In the genomic region with DNA sequence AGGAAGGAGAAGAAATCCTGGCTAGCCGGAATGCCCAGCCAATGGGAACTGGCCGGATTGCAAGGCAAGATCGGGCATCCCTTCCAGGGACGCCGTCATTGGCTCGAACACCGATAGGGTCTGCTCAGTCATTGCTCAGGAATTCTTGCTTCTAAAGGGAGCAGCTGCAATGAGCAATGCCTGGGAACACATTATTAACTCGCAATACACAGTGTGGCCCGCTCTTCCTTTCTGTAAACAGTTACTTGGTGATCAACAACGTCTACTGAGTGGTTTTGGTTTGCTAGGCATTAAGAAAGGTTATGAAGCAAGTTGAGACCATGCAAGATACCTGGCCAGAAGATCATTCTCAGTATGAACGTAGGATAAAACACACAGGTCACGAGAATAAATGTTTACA, we compare ENCODE assay signal across 8 cellular contexts.
DNase-seq lines count a peak whose midpoint lies in the region; ATAC-seq, FAIRE-seq and TF ChIP-seq lines count a peak whose summit lies in the region.

No MANE protein-coding gene starts in this region.

- WGBS in A549 (ENCODE audit: missing lambda C conversion rate): 24% methylated on average over 12 of the region's 12 CpGs

- TF ChIP-seq RAD21 in A549 (conservative IDR thresholded peaks at IDR 0.05 in 1 of 2, IDR thresholded peaks at IDR 0.05 in 1 of 2) (no peak), HCT116 (IDR thresholded peaks at IDR 0.05; ENCODE audit: low read depth) (no peak)

- H3K4me2 ChIP-seq in A549 (peak overlapping the region; percentile 58), HCT116 (ENCODE audit: low read length) (peak overlapping the region; percentile 62)

- TF ChIP-seq EP300 in A549 (IDR thresholded peaks at IDR 0.05): no peak

- H3K4me3 ChIP-seq in A549 (no peak overlapping the region), HCT116 (replicated peaks in 1 of 2; ENCODE audit: low read depth in 1 of 2, low read length in 2 of 2) (peak overlapping the region; percentile 9 to 10; a peak in 2 of 4 replicates), upper lobe of right lung (no peak overlapping the region)

- no peaks in the 10 kb centered on the region for H3K9me2 ChIP-seq in HCT116 (ENCODE audit: insufficient read depth)

- POLR2A ChIA-PET in A549 (lab: Yijun Ruan, JAX) (interaction anchor here (1.9 kb wide), 1 partner anchor 165 kb away, joined by 12 read pairs; a partner anchor contains a TSS), HCT116 (lab: Charles Lee) (no interaction called here)
- POLR2A ChIA-PET in activated CD4-positive, alpha-beta memory T cell treated with anti-CD3 and anti-CD28 coated beads for 36 hours (lab: Charles Lee): interaction anchor here (0.7 to 1.5 kb wide), 3 partner anchors 9 to 165 kb away, joined by 3 to 7 read pairs (median 4); a partner anchor contains a TSS

- H3K9me3 ChIP-seq in A549 (no peaks in the 10 kb centered on the region), HCT116 (ENCODE audit: control insufficient read depth in 1 of 2, insufficient read depth in 1 of 2, low read depth in 1 of 2, low read length in 2 of 2) (no peaks in the 10 kb centered on the region), upper lobe of right lung (no peaks in the 10 kb centered on the region)

- no peaks in the 10 kb centered on the region for H3K79me2 ChIP-seq in HCT116 (ENCODE audit: insufficient read depth, low read length)

- H3K27ac ChIP-seq in A549: peak overlapping the region; percentile 47 to 75; a peak in 5 of 6 replicates
- no peak overlapping the region for H3K27ac ChIP-seq in HCT116 (ENCODE audit: low read depth, low read length)
- H3K27ac ChIP-seq in upper lobe of right lung: peak overlapping the region; percentile 66

- H3K4me3 Mint-ChIP-seq in activated CD4-positive, alpha-beta memory T cell treated with anti-CD3 and anti-CD28 coated beads for 36 hours: no peak overlapping the region

- H3K27me3 ChIP-seq in HCT116 (ENCODE audit: insufficient read depth, low read length) (no peaks in the 10 kb centered on the region), upper lobe of right lung (no peaks in the 10 kb centered on the region)

- no peaks in the 10 kb centered on the region for H3K9me3 Mint-ChIP-seq in activated CD4-positive, alpha-beta memory T cell treated with anti-CD3 and anti-CD28 coated beads for 36 hours

- peaks cover 34% of the 10 kb centered on the region for H3K4me1 ChIP-seq in A549
- peaks cover 6 to 18% of the 10 kb centered on the region in 2 experiments; a peak in 3 of 4 replicates for H3K4me1 ChIP-seq in HCT116 (ENCODE audit: control insufficient read depth in 1 of 2, insufficient read depth in 2 of 2, low read length in 2 of 2)
- peaks cover 21% of the 10 kb centered on the region for H3K4me1 ChIP-seq in upper lobe of right lung

- RAD21 ChIA-PET in HCT116 (lab: Charles Lee; ENCODE audit: low non-redundant PET in 1 of 2, low total read pairs in 2 of 2, uncharacterized antibody in 2 of 2, unreplicated experiment in 2 of 2): no interaction called here

- H3K27me3 Mint-ChIP-seq in activated CD4-positive, alpha-beta memory T cell treated with anti-CD3 and anti-CD28 coated beads for 36 hours: no peaks in the 10 kb centered on the region

- FAIRE-seq in A549 (lab: Jason Lieb, UNC): no peak

- H3K27ac Mint-ChIP-seq in activated CD4-positive, alpha-beta memory T cell treated with anti-CD3 and anti-CD28 coated beads for 36 hours: peak overlapping the region; percentile 84

- no peak overlapping the region for H3K9ac ChIP-seq in HCT116 (ENCODE audit: low read length)

- no peaks in the 10 kb centered on the region for H4K20me1 ChIP-seq in HCT116 (ENCODE audit: insufficient read depth)

- DNase-seq in A549 (ENCODE audit: low read depth in 1 of 2, low spot score in 1 of 2) (peak; percentile 51 to 76), HCT116 (ENCODE audit: low read depth, low spot score) (peak; percentile 68), hepatic stellate cell (ENCODE audit: low spot score) (peak; percentile 85), upper lobe of right lung (peak; percentile 77), NCI-H524 (lab: John Stamatoyannopoulos, UW) (no peak), AML-193 (lab: John Stamatoyannopoulos, UW) (no peak)
- no peak for DNase-seq in activated CD4-positive, alpha-beta memory T cell treated with anti-CD3 and anti-CD28 coated beads for 36 hours

- no TSS peak for BruUV-seq in HCT116 (replicated peaks; lab: Mats Ljungman, UMichigan)

- H3K36me3 ChIP-seq in HCT116 (ENCODE audit: control insufficient read depth in 1 of 2, insufficient read depth in 2 of 2, low read length in 2 of 2): no peaks in the 10 kb centered on the region
- no peaks in the 10 kb centered on the region for H3K36me3 ChIP-seq in upper lobe of right lung

- H3K4me1 Mint-ChIP-seq in activated CD4-positive, alpha-beta memory T cell treated with anti-CD3 and anti-CD28 coated beads for 36 hours (ENCODE audit: low read depth): peaks cover 44% of the 10 kb centered on the region

- TF ChIP-seq POLR2A in A549 (IDR thresholded peaks at IDR 0.05; ENCODE audit: low read length) (no peak), HCT116 (IDR thresholded peaks at IDR 0.05; ENCODE audit: borderline replicate concordance, extremely low read depth, insufficient read depth, insufficient read length) (no peak)

- intact Hi-C loops in HCT116 (cut with micrococcal nuclease) (no loop called here), upper lobe of right lung (cut with DNase I) (no loop called here)
- intact Hi-C loops in activated CD4-positive, alpha-beta memory T cell treated with anti-CD3 and anti-CD28 coated beads for 36 hours (cut with micrococcal nuclease): loop anchor here (1.0 to 10.0 kb wide), 5 partner anchors 9 to 405 kb away; a partner anchor contains a TSS

- H3K36me3 Mint-ChIP-seq in activated CD4-positive, alpha-beta memory T cell treated with anti-CD3 and anti-CD28 coated beads for 36 hours: no peaks in the 10 kb centered on the region

- TF ChIP-seq CTCF in A549 (IDR thresholded peaks at IDR 0.05): no peak
- TF ChIP-seq CTCF in HCT116 (IDR thresholded peaks at IDR 0.05 in 2 of 3, conservative IDR thresholded peaks at IDR 0.05 in 1 of 3; ENCODE audit: borderline replicate concordance in 1 of 3, insufficient read depth in 1 of 3, low read depth in 2 of 3, low read length in 2 of 3): no peak
- TF ChIP-seq CTCF in upper lobe of right lung (IDR thresholded peaks at IDR 0.05): no peak

- ATAC-seq in A549 (peak; percentile 97 to 99), HCT116 (peak; percentile 99), upper lobe of right lung (peak; percentile 86), GM21360 (IDR thresholded peaks at IDR 0.05; ENCODE audit: unreplicated experiment) (no peak)

- CTCF ChIA-PET in A549 (lab: Yijun Ruan, JAX): no interaction called here
- CTCF ChIA-PET in HCT116 (lab: Charles Lee): no interaction called here
- CTCF ChIA-PET in activated CD4-positive, alpha-beta memory T cell treated with anti-CD3 and anti-CD28 coated beads for 36 hours (lab: Charles Lee): interaction anchor here (0.7 to 1.3 kb wide), 2 partner anchors 11 to 167 kb away, joined by 3 read pairs; no protein-coding TSS in a partner anchor

- H2AFZ ChIP-seq in HCT116 (ENCODE audit: low read depth, low read length, poor library complexity, severe bottlenecking): peak overlapping the region; percentile 86

TF ChIP-seq in A549, 52 proteins besides CTCF, POLR2A, EP300 and RAD21 (continues in another document):
- TF ChIP-seq RCOR1 (IDR thresholded peaks at IDR 0.05; ENCODE audit: low read depth, low read length): no peak

TF ChIP-seq in HCT116, 20 proteins besides CTCF, POLR2A, EP300 and RAD21 (continues in another document):
- TF ChIP-seq TCF7L2 (IDR thresholded peaks at IDR 0.05; ENCODE audit: borderline replicate concordance, extremely low read depth, insufficient read depth, insufficient read length) (no peak), POLR2AphosphoS5 (IDR thresholded peaks at IDR 0.05; ENCODE audit: low read depth, low read length) (no peak), SRF (IDR thresholded peaks at IDR 0.05; ENCODE audit: low read depth) (no peak), YY1 (IDR thresholded peaks at IDR 0.05; ENCODE audit: extremely low read depth, insufficient replicate concordance, low read depth, low read length) (no peak), ELF1 (IDR thresholded peaks at IDR 0.05; ENCODE audit: borderline replicate concordance, low read depth) (no peak), EZH2phosphoT487 (IDR thresholded peaks at IDR 0.05; ENCODE audit: borderline replicate concordance) (no peak), EGR1 (IDR thresholded peaks at IDR 0.05; ENCODE audit: low read depth) (no peak), CEBPB (IDR thresholded peaks at IDR 0.05; ENCODE audit: low read depth) (no peak), ZFX (IDR thresholded peaks at IDR 0.05) (no peak), FOSL1 (IDR thresholded peaks at IDR 0.05; ENCODE audit: low read depth) (peak; percentile 63), SIN3A (IDR thresholded peaks at IDR 0.05; ENCODE audit: low read depth) (no peak), JUND (IDR thresholded peaks at IDR 0.05) (peak; percentile 35), ZNF274 (IDR thresholded peaks at IDR 0.05; ENCODE audit: low read depth, low read length) (no peak), CBX3 (IDR thresholded peaks at IDR 0.05; ENCODE audit: low read depth) (peak; percentile 59; the same call in 1 of the 2 replicates)
- TF ChIP-seq, protein P1, sequence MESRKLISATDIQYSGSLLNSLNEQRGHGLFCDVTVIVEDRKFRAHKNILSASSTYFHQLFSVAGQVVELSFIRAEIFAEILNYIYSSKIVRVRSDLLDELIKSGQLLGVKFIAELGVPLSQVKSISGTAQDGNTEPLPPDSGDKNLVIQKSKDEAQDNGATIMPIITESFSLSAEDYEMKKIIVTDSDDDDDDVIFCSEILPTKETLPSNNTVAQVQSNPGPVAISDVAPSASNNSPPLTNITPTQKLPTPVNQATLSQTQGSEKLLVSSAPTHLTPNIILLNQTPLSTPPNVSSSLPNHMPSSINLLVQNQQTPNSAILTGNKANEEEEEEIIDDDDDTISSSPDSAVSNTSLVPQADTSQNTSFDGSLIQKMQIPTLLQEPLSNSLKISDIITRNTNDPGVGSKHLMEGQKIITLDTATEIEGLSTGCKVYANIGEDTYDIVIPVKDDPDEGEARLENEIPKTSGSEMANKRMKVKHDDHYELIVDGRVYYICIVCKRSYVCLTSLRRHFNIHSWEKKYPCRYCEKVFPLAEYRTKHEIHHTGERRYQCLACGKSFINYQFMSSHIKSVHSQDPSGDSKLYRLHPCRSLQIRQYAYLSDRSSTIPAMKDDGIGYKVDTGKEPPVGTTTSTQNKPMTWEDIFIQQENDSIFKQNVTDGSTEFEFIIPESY (IDR thresholded peaks at IDR 0.05; ENCODE audit: extremely low read depth, insufficient replicate concordance, low read length): no peak
- TF ChIP-seq, protein P2, sequence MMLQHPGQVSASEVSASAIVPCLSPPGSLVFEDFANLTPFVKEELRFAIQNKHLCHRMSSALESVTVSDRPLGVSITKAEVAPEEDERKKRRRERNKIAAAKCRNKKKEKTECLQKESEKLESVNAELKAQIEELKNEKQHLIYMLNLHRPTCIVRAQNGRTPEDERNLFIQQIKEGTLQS (IDR thresholded peaks at IDR 0.05): no peak
- TF ChIP-seq, protein P3, sequence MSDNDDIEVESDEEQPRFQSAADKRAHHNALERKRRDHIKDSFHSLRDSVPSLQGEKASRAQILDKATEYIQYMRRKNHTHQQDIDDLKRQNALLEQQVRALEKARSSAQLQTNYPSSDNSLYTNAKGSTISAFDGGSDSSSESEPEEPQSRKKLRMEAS (IDR thresholded peaks at IDR 0.05): no peak

Comparison
In these comparisons a context has a peak if more than half of its experiments do, and no peak if none do; other contexts are left out.
1. DNase-seq: peak in A549 (2 of 2), HCT116 (single experiment), hepatic stellate cell (single experiment) and upper lobe of right lung (single experiment); none in activated CD4-positive, alpha-beta memory T cell treated with anti-CD3 and anti-CD28 coated beads for 36 hours (single experiment), NCI-H524 (0 of 2) and AML-193 (0 of 2).
2. H3K4me3 ChIP-seq: peak in HCT116 (2 of 2); none in A549 (single experiment) and upper lobe of right lung (single experiment).